1 cellular context compared by ENCODE assay signal in the genomic region with DNA sequence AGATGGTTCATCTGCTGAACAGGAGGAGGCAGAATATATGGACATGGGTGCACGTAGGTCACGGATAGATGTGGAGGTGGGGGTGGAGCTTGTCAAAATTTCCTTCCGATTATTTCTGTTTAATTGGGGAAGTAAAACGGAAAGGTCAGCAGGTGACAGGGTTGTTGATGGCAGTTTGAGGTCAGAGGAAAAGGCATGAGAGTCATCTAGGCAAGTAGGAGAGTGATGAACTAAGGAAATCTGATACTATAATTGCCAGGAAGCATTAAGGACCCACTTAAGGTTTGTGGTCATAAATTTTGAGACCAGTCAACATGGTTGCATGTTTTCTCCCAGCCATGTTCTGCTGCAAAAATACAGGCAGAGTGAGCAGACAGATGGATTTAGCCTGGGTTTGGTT.
A peak's percentile ranks its signal among the peaks of the same experiment; 100 is the strongest.
TF ChIP-seq lines count a peak whose summit lies in the region.

No MANE protein-coding gene starts in this region.

TF ChIP-seq in HEK293, 187 proteins besides CTCF, POLR2A, EP300 and RAD21 (continued from another document):
- TF ChIP-seq ZNF639 (tag by site-specific recombination; IDR thresholded peaks at IDR 0.05), result 0 out of 2 replicates have a peak, but pooled peaks have one; percentile 48
- TF ChIP-seq ZNF837 (tag by site-specific recombination; IDR thresholded peaks at IDR 0.05), result no peak
- TF ChIP-seq, protein P1, sequence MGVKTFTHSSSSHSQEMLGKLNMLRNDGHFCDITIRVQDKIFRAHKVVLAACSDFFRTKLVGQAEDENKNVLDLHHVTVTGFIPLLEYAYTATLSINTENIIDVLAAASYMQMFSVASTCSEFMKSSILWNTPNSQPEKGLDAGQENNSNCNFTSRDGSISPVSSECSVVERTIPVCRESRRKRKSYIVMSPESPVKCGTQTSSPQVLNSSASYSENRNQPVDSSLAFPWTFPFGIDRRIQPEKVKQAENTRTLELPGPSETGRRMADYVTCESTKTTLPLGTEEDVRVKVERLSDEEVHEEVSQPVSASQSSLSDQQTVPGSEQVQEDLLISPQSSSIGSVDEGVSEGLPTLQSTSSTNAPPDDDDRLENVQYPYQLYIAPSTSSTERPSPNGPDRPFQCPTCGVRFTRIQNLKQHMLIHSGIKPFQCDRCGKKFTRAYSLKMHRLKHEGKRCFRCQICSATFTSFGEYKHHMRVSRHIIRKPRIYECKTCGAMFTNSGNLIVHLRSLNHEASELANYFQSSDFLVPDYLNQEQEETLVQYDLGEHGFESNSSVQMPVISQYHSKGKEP (tag by site-specific recombination; IDR thresholded peaks at IDR 0.05), result peak; percentile 96
- no peak for TF ChIP-seq ZNF26 (tag by site-specific recombination; IDR thresholded peaks at IDR 0.05)
- peak; percentile 50; the same call in 1 of the 2 replicates for TF ChIP-seq ZSCAN30 (tag by site-specific recombination; IDR thresholded peaks at IDR 0.05)
- TF ChIP-seq ZNF555 (tag by site-specific recombination; conservative IDR thresholded peaks at IDR 0.05), result no peak
- TF ChIP-seq ZNF660 (tag by site-specific recombination; IDR thresholded peaks at IDR 0.05), result peak; percentile 80
- TF ChIP-seq ZNF629 (tag by site-specific recombination; IDR thresholded peaks at IDR 0.05), result peak; percentile 83
- TF ChIP-seq ZBTB21 (tag by site-specific recombination; IDR thresholded peaks at IDR 0.05), result peak; percentile 59; the same call in 1 of the 2 replicates
- TF ChIP-seq, protein P2, sequence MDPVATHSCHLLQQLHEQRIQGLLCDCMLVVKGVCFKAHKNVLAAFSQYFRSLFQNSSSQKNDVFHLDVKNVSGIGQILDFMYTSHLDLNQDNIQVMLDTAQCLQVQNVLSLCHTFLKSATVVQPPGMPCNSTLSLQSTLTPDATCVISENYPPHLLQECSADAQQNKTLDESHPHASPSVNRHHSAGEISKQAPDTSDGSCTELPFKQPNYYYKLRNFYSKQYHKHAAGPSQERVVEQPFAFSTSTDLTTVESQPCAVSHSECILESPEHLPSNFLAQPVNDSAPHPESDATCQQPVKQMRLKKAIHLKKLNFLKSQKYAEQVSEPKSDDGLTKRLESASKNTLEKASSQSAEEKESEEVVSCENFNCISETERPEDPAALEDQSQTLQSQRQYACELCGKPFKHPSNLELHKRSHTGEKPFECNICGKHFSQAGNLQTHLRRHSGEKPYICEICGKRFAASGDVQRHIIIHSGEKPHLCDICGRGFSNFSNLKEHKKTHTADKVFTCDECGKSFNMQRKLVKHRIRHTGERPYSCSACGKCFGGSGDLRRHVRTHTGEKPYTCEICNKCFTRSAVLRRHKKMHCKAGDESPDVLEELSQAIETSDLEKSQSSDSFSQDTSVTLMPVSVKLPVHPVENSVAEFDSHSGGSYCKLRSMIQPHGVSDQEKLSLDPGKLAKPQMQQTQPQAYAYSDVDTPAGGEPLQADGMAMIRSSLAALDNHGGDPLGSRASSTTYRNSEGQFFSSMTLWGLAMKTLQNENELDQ (tag by site-specific recombination; IDR thresholded peaks at IDR 0.05; ENCODE audit: low read depth), result no peak
- peak; percentile 82 for TF ChIP-seq ZEB2 (tag by site-specific recombination; IDR thresholded peaks at IDR 0.05)
- peak; percentile 27 for TF ChIP-seq SP3 (tag by site-specific recombination; IDR thresholded peaks at IDR 0.05)
- TF ChIP-seq OSR2 (tag by site-specific recombination; IDR thresholded peaks at IDR 0.05), result peak; percentile 72
- no peak for TF ChIP-seq HOXD13 (CRISPR knock-in tag; IDR thresholded peaks at IDR 0.05; ENCODE audit: borderline replicate concordance)
- no peak for TF ChIP-seq ZNF266 (tag by site-specific recombination; IDR thresholded peaks at IDR 0.05; ENCODE audit: low read depth)
- peak; percentile 45; the same call in 1 of the 2 replicates for TF ChIP-seq ZNF10 (tag by site-specific recombination; IDR thresholded peaks at IDR 0.05)
- TF ChIP-seq ZFP69B (tag by site-specific recombination; IDR thresholded peaks at IDR 0.05), result peak; percentile 52; the same call in 1 of the 2 replicates
- TF ChIP-seq ZNF335 (tag by site-specific recombination; conservative IDR thresholded peaks at IDR 0.05), result peak; percentile 48
- TF ChIP-seq WT1 (tag by site-specific recombination; IDR thresholded peaks at IDR 0.05), result peak; percentile 72
- no peak for TF ChIP-seq ZNF2 (tag by site-specific recombination; IDR thresholded peaks at IDR 0.05)
- TF ChIP-seq ZNF449 (tag by site-specific recombination; IDR thresholded peaks at IDR 0.05), result no peak
- peak; percentile 16; the same call in 1 of the 2 replicates for TF ChIP-seq ZNF184 (tag by site-specific recombination; IDR thresholded peaks at IDR 0.05)
- TF ChIP-seq BCL11A (tag by site-specific recombination; IDR thresholded peaks at IDR 0.05; ENCODE audit: low read depth), result peak; percentile 67; the same call in 1 of the 2 replicates
- no peak for TF ChIP-seq ZNF658 (tag by site-specific recombination; IDR thresholded peaks at IDR 0.05)
- no peak for TF ChIP-seq ZNF433 (tag by site-specific recombination; IDR thresholded peaks at IDR 0.05; ENCODE audit: low read depth)
- no peak for TF ChIP-seq ZNF157 (tag by site-specific recombination; IDR thresholded peaks at IDR 0.05)
- peak; percentile 83 for TF ChIP-seq PRDM6 (tag by site-specific recombination; IDR thresholded peaks at IDR 0.05)
- 0 out of 2 replicates have a peak, but pooled peaks have one; percentile 33 for TF ChIP-seq TCF7L2 (IDR thresholded peaks at IDR 0.05; ENCODE audit: borderline replicate concordance, low read depth, low read length)
- TF ChIP-seq, protein P3, sequence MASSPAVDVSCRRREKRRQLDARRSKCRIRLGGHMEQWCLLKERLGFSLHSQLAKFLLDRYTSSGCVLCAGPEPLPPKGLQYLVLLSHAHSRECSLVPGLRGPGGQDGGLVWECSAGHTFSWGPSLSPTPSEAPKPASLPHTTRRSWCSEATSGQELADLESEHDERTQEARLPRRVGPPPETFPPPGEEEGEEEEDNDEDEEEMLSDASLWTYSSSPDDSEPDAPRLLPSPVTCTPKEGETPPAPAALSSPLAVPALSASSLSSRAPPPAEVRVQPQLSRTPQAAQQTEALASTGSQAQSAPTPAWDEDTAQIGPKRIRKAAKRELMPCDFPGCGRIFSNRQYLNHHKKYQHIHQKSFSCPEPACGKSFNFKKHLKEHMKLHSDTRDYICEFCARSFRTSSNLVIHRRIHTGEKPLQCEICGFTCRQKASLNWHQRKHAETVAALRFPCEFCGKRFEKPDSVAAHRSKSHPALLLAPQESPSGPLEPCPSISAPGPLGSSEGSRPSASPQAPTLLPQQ (tag by site-specific recombination; IDR thresholded peaks at IDR 0.05), result peak; percentile 69
- no peak for TF ChIP-seq ZNF174 (tag by site-specific recombination; IDR thresholded peaks at IDR 0.05)
- peak; percentile 77 for TF ChIP-seq ZBTB17 (tag by site-specific recombination; IDR thresholded peaks at IDR 0.05)
TF ChIP-seq in HEK293: peak in this region for 45.
